8 cellular contexts compared by ENCODE assay signal in the genomic region with DNA sequence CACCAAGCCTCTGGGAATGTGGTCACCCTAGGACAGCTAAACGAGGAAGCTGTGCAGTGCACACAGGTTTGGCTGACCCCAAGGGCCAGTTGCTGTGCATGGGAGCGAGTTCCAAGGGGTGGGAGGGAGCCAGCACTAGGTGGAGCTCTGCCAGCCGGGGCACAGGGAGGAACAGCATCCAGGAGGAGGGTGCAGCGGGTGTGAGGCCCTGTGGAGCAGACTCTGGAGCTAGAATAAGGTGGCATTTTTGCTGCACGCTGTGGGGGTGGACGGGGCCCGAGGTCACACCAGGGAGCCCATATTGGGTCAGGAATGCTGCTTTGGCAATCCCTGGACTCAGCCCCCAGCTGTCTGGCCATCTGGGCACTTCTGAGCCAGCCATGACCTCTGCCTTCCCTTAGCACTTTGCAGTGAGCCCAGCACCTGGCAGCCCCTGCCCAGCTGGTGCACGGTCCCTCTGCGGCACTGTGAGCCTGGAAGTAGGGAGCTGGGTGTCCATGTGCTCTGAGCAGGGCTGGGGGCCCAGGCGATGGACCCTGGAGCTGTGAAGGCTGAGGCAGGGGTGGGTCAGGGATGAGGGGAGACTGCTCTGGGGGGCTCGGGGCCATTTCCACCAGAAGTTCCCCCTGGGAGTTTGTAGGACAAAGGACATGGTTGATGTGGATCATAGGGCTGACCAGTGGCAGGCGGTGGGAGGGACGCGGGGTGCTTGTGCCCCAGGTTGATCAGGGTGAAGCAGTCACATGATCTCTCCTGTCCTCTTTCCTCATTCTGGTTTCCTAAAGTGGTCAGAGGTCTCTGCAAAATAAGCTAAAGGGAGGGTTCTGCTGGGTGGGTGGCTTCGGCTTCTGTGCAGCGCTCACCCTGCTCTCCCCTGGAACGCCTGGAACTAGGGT. TPM values are rescaled to one million over a fixed set of nuclear protein-coding genes. Genes with fewer than 3 reads are reported as not detected.
DNase-seq lines count a peak whose midpoint lies in the region; ATAC-seq and TF ChIP-seq lines count a peak whose summit lies in the region.

No MANE protein-coding gene starts in this region.

- H3K9me3 Mint-ChIP-seq in activated CD4-positive, alpha-beta memory T cell treated with anti-CD3 and anti-CD28 coated beads for 36 hours = no peaks in the 10 kb centered on the region

- H3K36me3 Mint-ChIP-seq in activated CD4-positive, alpha-beta memory T cell treated with anti-CD3 and anti-CD28 coated beads for 36 hours = peaks cover 5% of the 10 kb centered on the region

- H3K4me3 Mint-ChIP-seq in activated CD4-positive, alpha-beta memory T cell treated with anti-CD3 and anti-CD28 coated beads for 36 hours = peak overlapping the region; percentile 78

- intact Hi-C loops in activated CD4-positive, alpha-beta memory T cell treated with anti-CD3 and anti-CD28 coated beads for 36 hours (cut with micrococcal nuclease) = loop anchor here (1.0 kb wide), 1 partner anchor 9 kb away; a partner anchor contains a TSS
- intact Hi-C loops in left cardiac atrium (cut with DNase I) = loop anchor here in 1 of 2 donors (2.0 kb wide), 1 partner anchor 61 kb away; a partner anchor contains a TSS

- POLR2A ChIA-PET in activated CD4-positive, alpha-beta memory T cell treated with anti-CD3 and anti-CD28 coated beads for 36 hours (lab: Charles Lee) = interaction anchor here (0.9 to 2.9 kb wide), 5 partner anchors 8 to 249 kb away, joined by 3 to 27 read pairs (median 3); a partner anchor contains a TSS

- CTCF ChIA-PET in activated CD4-positive, alpha-beta memory T cell treated with anti-CD3 and anti-CD28 coated beads for 36 hours (lab: Charles Lee) = interaction anchor here (0.7 to 2.9 kb wide), 7 partner anchors 8 to 81 kb away, joined by 3 to 14 read pairs (median 4); a partner anchor contains a TSS

- no peak overlapping the region for H3K4me3 ChIP-seq in retinal pigment epithelial cell (ENCODE audit: low read length)

- peak overlapping the region; percentile 83 for H3K27ac Mint-ChIP-seq in activated CD4-positive, alpha-beta memory T cell treated with anti-CD3 and anti-CD28 coated beads for 36 hours

- ATAC-seq in left cardiac atrium (peak; percentile 23 to 28), GM21390 (IDR thresholded peaks at IDR 0.05; ENCODE audit: unreplicated experiment) (no peak)

- H3K4me1 Mint-ChIP-seq in activated CD4-positive, alpha-beta memory T cell treated with anti-CD3 and anti-CD28 coated beads for 36 hours (ENCODE audit: low read depth) = peaks cover 48% of the 10 kb centered on the region

- peak; percentile 56 for DNase-seq in EL
- DNase-seq in HPDE6-E6E7 (ENCODE audit: extremely low spot score) = peak; percentile 39
- no peak for DNase-seq in activated CD4-positive, alpha-beta memory T cell treated with anti-CD3 and anti-CD28 coated beads for 36 hours
- peak; percentile 46 for DNase-seq in left cardiac atrium
- no peak for DNase-seq in retinal pigment epithelial cell (ENCODE audit: low read depth)
- DNase-seq in stimulated activated CD8-positive, alpha-beta memory T cell treated with anti-CD3 and anti-CD28 coated beads, Interleukin-4, amount 100 ng/mL, for 48 hours = no peak
- no peak for DNase-seq in NCI-H748 treated with DMSO at 0.1 percent for 48 hours (lab: John Stamatoyannopoulos, UW)

- no peaks in the 10 kb centered on the region for H3K27me3 Mint-ChIP-seq in activated CD4-positive, alpha-beta memory T cell treated with anti-CD3 and anti-CD28 coated beads for 36 hours

- TF ChIP-seq CTCF in retinal pigment epithelial cell (conservative IDR thresholded peaks at IDR 0.05; ENCODE audit: low read depth, low read length) = peak; percentile 50

RNA-seq across cellular contexts. Expression of a gene that starts 8.9 kb away (rescaled TPM):
- 100 to 1,000 TPM; 126 to 131 TPM for total RNA-seq in activated CD4-positive, alpha-beta memory T cell treated with anti-CD3 and anti-CD28 coated beads for 36 hours
- total RNA-seq in left cardiac atrium = 100 to 1,000 TPM; 101 to 120 TPM

RNA-seq across cellular contexts. Expression of a gene that starts 48.3 kb away (rescaled TPM):
- total RNA-seq in activated CD4-positive, alpha-beta memory T cell treated with anti-CD3 and anti-CD28 coated beads for 36 hours = 10 to 100 TPM; 40.1 to 42.3 TPM
- total RNA-seq in left cardiac atrium = 10 to 100 TPM; 33.0 to 40.2 TPM

Comparison
In these comparisons a context has a peak if more than half of its experiments do, and no peak if none do; other contexts are left out.
1. DNase-seq: peak in EL (single experiment), HPDE6-E6E7 (single experiment) and left cardiac atrium (single experiment); none in activated CD4-positive, alpha-beta memory T cell treated with anti-CD3 and anti-CD28 coated beads for 36 hours (single experiment), retinal pigment epithelial cell (single experiment), stimulated activated CD8-positive, alpha-beta memory T cell treated with anti-CD3 and anti-CD28 coated beads, Interleukin-4, amount 100 ng/mL, for 48 hours (single experiment) and NCI-H748 treated with DMSO at 0.1 percent for 48 hours (single experiment).